In the genomic region with DNA sequence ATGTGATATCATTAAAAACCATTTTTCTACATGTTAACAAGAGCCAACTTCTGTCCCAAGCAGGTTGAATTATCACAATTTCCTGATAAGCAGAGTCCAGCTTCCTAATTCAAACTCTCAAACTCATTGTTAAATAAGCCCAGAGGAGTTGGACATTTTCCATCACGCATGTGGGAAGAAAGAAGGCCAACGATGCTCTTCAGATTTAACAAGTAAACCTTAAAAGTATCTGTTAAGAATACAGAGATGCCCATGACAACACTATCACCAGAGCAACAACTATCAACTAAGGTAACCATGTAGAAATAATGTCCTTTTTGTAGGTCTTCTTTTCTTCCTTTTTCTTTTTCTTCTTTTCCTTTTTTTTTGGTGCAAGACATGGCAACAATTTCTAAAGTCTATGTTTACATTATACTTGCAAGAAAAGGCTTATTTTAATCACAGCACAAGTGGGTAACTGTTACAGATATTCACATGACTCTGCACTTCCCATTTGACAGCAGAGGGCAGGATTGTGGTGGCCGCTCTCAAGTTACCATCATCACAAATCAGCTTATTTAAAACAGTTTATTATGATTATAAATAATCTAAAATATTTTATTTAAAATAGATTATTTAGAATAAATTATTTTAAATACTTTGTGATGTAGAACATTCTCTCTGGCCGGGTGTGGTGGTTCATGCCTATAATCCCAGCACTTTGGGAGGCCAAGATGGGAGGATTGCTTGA, we compare ENCODE assay signal across 27 cellular contexts. TPM values are rescaled to one million over a fixed set of nuclear protein-coding genes. Genes with fewer than 3 reads are reported as not detected.
DNase-seq lines count a peak whose midpoint lies in the region; ATAC-seq and TF ChIP-seq lines count a peak whose summit lies in the region.
"Had no signal": no experiment of that assay in that cellular context is flagged by ENCODE, and none has a peak within 500 bp of the region (broad histone marks: within the 10 kb centered on the region; RNA-seq: fewer than 3 reads in every experiment).

No MANE protein-coding gene starts in this region.

- H2AFZ ChIP-seq in Karpas-422 (ENCODE audit: low read length), result no peak overlapping the region

- peak overlapping the region; percentile 66 for H3K4me2 ChIP-seq in Karpas-422 (ENCODE audit: low read depth, low read length, poor library complexity, severe bottlenecking)

- no peaks in the 10 kb centered on the region for H3K9me3 ChIP-seq in Karpas-422 (ENCODE audit: low read length)
- H3K9me3 ChIP-seq: ascending aorta, esophagus muscularis mucosa, left lung, MG63, Peyer's patch, SJSA1, spleen, transverse colon had no signal

- H3K4me3 Mint-ChIP-seq in brain, result no peak overlapping the region
- H3K4me3 Mint-ChIP-seq: activated naive CD4-positive, alpha-beta T cell treated with anti-CD3 and anti-CD28 coated beads, Interleukin-2, amount 50 U/mL, for 24 hours; activated T-cell treated with anti-CD3 and anti-CD28 coated beads, Interleukin-2, amount 50 U/mL, for 72 hours; stimulated activated naive CD8-positive, alpha-beta T cell treated with anti-CD3 and anti-CD28 coated beads, Interleukin-15, amount 100 ng/mL, for 72 hours; T-helper 2 cell treated with Interferon-gamma antibody and Interleukin-4, amounts not matched to agents 5 μg/mL and 100 μg/mL, for 36 hours had no signal

- DNase-seq in COLO829 (ENCODE audit: low spot score), result peak; percentile 84
- DNase-seq in Karpas-422, result peak; percentile 57
- peak; percentile 65 for DNase-seq in medulla oblongata (ENCODE audit: extremely low spot score)
- DNase-seq in activated T-cell treated with anti-CD3 and anti-CD28 coated beads, Interleukin-2, amount 50 U/mL, for 1 hour, result no peak
- no peak for DNase-seq in activated gamma-delta T cell (lab: John Stamatoyannopoulos, UW)
- DNase-seq in glomerular visceral epithelial cell (ENCODE audit: extremely low spot score), result no peak
- DNase-seq: activated T-cell treated with anti-CD3 and anti-CD28 coated beads, Interleukin-2, amount 50 U/mL, for 72 hours; cerebellar nuclear complex; COR-L47; effector CD8-positive, alpha-beta T cell; left lung; MG63; NCI-H2171 treated with DMSO at 0.1 percent for 48 hours; NCI-H69; Peyer's patch; spleen; stimulated activated CD4-positive, alpha-beta T cell treated with anti-CD3 and anti-CD28 coated beads, Interleukin-4, amount 100 ng/mL, for 24 hours; stimulated activated naive CD8-positive, alpha-beta T cell treated with anti-CD3 and anti-CD28 coated beads, Interleukin-15, amount 100 ng/mL, for 72 hours; transverse colon had no signal

- peak overlapping the region in 3 of 5 experiments; percentile 18 to 87 (median 28) for H3K27ac Mint-ChIP-seq in brain
- H3K27ac Mint-ChIP-seq: activated naive CD4-positive, alpha-beta T cell treated with anti-CD3 and anti-CD28 coated beads, Interleukin-2, amount 50 U/mL, for 24 hours; activated T-cell treated with anti-CD3 and anti-CD28 coated beads, Interleukin-2, amount 50 U/mL, for 72 hours; stimulated activated naive CD8-positive, alpha-beta T cell treated with anti-CD3 and anti-CD28 coated beads, Interleukin-15, amount 100 ng/mL, for 72 hours; T-helper 2 cell treated with Interferon-gamma antibody and Interleukin-4, amounts not matched to agents 5 μg/mL and 100 μg/mL, for 36 hours had no signal

- no peaks in the 10 kb centered on the region for H3K27me3 ChIP-seq in Karpas-422 (ENCODE audit: low read length)
- H3K27me3 ChIP-seq: ascending aorta, esophagus muscularis mucosa, MG63, Peyer's patch, SJSA1, spleen, transverse colon had no signal

- peaks cover 13% of the 10 kb centered on the region for H3K4me1 Mint-ChIP-seq in brain
- H3K4me1 Mint-ChIP-seq: activated naive CD4-positive, alpha-beta T cell treated with anti-CD3 and anti-CD28 coated beads, Interleukin-2, amount 50 U/mL, for 24 hours; stimulated activated naive CD8-positive, alpha-beta T cell treated with anti-CD3 and anti-CD28 coated beads, Interleukin-15, amount 100 ng/mL, for 72 hours had no signal

- peaks cover 37% of the 10 kb centered on the region for H3K79me2 ChIP-seq in Karpas-422 (ENCODE audit: low read length)

- no peaks in the 10 kb centered on the region for H3K9me3 Mint-ChIP-seq in brain
- H3K9me3 Mint-ChIP-seq: activated naive CD4-positive, alpha-beta T cell treated with anti-CD3 and anti-CD28 coated beads, Interleukin-2, amount 50 U/mL, for 24 hours; activated T-cell treated with anti-CD3 and anti-CD28 coated beads, Interleukin-2, amount 50 U/mL, for 72 hours; stimulated activated naive CD8-positive, alpha-beta T cell treated with anti-CD3 and anti-CD28 coated beads, Interleukin-15, amount 100 ng/mL, for 72 hours; T-helper 2 cell treated with Interferon-gamma antibody and Interleukin-4, amounts not matched to agents 5 μg/mL and 100 μg/mL, for 36 hours had no signal

- no peaks in the 10 kb centered on the region for H3K36me3 ChIP-seq in Karpas-422 (ENCODE audit: insufficient read depth, low read length)
- H3K36me3 ChIP-seq: ascending aorta, esophagus muscularis mucosa, left lung, MG63, Peyer's patch, SJSA1, spleen, transverse colon had no signal

- TF ChIP-seq CTCF in brain (conservative IDR thresholded peaks at IDR 0.05), result no peak

- H3K4me3 ChIP-seq in Karpas-422 (ENCODE audit: low read length), result peak overlapping the region; percentile 26; the same call in 1 of the 2 replicates
- H3K4me3 ChIP-seq: ascending aorta, esophagus muscularis mucosa, left lung, MG63, Peyer's patch, SJSA1, spleen, transverse colon had no signal

- H3K27ac ChIP-seq in Karpas-422 (ENCODE audit: low read length), result peak overlapping the region; percentile 89
- H3K27ac ChIP-seq: ascending aorta, esophagus muscularis mucosa, left lung, SJSA1, spleen had no signal

- H3K9me2 ChIP-seq in Karpas-422 (replicated peaks; ENCODE audit: insufficient read depth, low read length), result no peaks in the 10 kb centered on the region

- no peaks in the 10 kb centered on the region for H4K20me1 ChIP-seq in Karpas-422 (ENCODE audit: insufficient read depth, low read depth, low read length)

- H3K9ac ChIP-seq in Karpas-422 (ENCODE audit: low read length), result peak overlapping the region; percentile 43

- no peaks in the 10 kb centered on the region for H3K36me3 Mint-ChIP-seq in brain
- H3K36me3 Mint-ChIP-seq: activated naive CD4-positive, alpha-beta T cell treated with anti-CD3 and anti-CD28 coated beads, Interleukin-2, amount 50 U/mL, for 24 hours had no signal

- peaks cover 26% of the 10 kb centered on the region for H3K4me1 ChIP-seq in Karpas-422 (ENCODE audit: low read length)
- H3K4me1 ChIP-seq: ascending aorta, left lung, SJSA1 had no signal

- no peaks in the 10 kb centered on the region for H3K27me3 Mint-ChIP-seq in brain

- no peak for ATAC-seq in HG03378 (IDR thresholded peaks at IDR 0.05; ENCODE audit: unreplicated experiment)
- ATAC-seq: activated CD4-positive, CD25-positive, alpha-beta regulatory T cell treated with anti-CD3 and anti-CD28 coated beads, Interleukin-2, amount 50 U/mL, for 24 hours; activated T-cell treated with anti-CD3 and anti-CD28 coated beads, Interleukin-2, amount 50 U/mL, for 72 hours; left lung; stimulated activated naive CD8-positive, alpha-beta T cell treated with anti-CD3 and anti-CD28 coated beads, Interleukin-15, amount 100 ng/mL, for 72 hours had no signal

RNA-seq across cellular contexts. Expression of gene DHRS7B, which starts 35.7 kb away (rescaled TPM):
- total RNA-seq in Karpas-422 (2014; rRNA removed; shearing (Covaris generic); ENCODE audit: low replicate concordance), result 2.2 and 4.0 TPM in 2 replicates
- 24.3 TPM for polyA plus RNA-seq in brain (ENCODE audit: insufficient read depth, low read depth, low replicate concordance)

RNA-seq across cellular contexts. Expression of gene USP22, which starts 48.2 kb away (rescaled TPM):
- 133 and 149 TPM in 2 replicates for total RNA-seq in Karpas-422 (2014; rRNA removed; shearing (Covaris generic); ENCODE audit: low replicate concordance)
- 199 TPM for polyA plus RNA-seq in brain (ENCODE audit: insufficient read depth, low read depth, low replicate concordance)

Comparison
In these comparisons a context has a peak if more than half of its experiments do, and no peak if none do; other contexts are left out.
1. DNase-seq: peak in COLO829 (single experiment), Karpas-422 (single experiment) and medulla oblongata (single experiment); none in activated T-cell treated with anti-CD3 and anti-CD28 coated beads, Interleukin-2, amount 50 U/mL, for 1 hour (single experiment), activated gamma-delta T cell (single experiment) and glomerular visceral epithelial cell (single experiment).